ENCODE assay signal across 6 cellular contexts in the genomic region with DNA sequence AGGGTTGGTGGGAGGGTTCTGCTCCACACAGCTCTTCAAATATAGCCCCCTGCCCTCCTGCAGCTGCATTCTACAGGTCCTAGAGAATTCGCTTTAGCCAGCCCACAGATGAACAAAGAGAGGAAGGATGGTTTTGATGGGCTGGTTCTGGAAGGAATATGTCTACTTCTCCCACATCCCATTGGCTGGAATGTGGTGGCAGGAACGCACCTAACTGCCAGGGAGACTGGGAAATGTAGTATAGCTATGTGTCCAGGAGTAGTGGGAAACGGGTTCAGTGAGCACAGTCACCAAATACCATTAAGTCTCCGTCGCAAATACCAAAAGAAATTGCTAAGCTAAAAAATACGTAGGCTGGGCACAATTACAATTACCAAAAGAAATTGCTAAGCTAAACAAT.
"Had no signal": no experiment of that assay in that cellular context is flagged by ENCODE, and none has a peak within 500 bp of the region (broad histone marks: within the 10 kb centered on the region; RNA-seq: fewer than 3 reads in every experiment).

No MANE protein-coding gene starts in this region.

- H3K9ac ChIP-seq: GM23248 had no signal

- DNase-seq: GM23248, H9, HCEC 1CT had no signal

- H2AFZ ChIP-seq: GM23248 had no signal

- H3K4me3 ChIP-seq: GM23248 had no signal

- H3K4me3 Mint-ChIP-seq: H9, IgD-negative memory B cell had no signal

- H3K4me1 Mint-ChIP-seq: IgD-negative memory B cell had no signal

- H3K27ac ChIP-seq: GM23248, HL-60 had no signal

- H3K27ac Mint-ChIP-seq: H9, IgD-negative memory B cell had no signal

- ATAC-seq: HepG2 had no signal
